ENCODE assay signal across 1 cellular context in genomic region chr3:114449271-114450007, GRCh38.
TF ChIP-seq lines count a peak whose summit lies in the region.

No MANE protein-coding gene starts in this region.

TF ChIP-seq in WTC11, 78 proteins besides CTCF, POLR2A, EP300 and RAD21 (continued from another document):
- TF ChIP-seq USF2 (CRISPR knock-in tag; IDR thresholded peaks at IDR 0.05) (no peak), ZNF396 (CRISPR knock-in tag; IDR thresholded peaks at IDR 0.05; ENCODE audit: borderline replicate concordance) (no peak)
